1 cellular context compared by ENCODE assay signal in the genomic region with DNA sequence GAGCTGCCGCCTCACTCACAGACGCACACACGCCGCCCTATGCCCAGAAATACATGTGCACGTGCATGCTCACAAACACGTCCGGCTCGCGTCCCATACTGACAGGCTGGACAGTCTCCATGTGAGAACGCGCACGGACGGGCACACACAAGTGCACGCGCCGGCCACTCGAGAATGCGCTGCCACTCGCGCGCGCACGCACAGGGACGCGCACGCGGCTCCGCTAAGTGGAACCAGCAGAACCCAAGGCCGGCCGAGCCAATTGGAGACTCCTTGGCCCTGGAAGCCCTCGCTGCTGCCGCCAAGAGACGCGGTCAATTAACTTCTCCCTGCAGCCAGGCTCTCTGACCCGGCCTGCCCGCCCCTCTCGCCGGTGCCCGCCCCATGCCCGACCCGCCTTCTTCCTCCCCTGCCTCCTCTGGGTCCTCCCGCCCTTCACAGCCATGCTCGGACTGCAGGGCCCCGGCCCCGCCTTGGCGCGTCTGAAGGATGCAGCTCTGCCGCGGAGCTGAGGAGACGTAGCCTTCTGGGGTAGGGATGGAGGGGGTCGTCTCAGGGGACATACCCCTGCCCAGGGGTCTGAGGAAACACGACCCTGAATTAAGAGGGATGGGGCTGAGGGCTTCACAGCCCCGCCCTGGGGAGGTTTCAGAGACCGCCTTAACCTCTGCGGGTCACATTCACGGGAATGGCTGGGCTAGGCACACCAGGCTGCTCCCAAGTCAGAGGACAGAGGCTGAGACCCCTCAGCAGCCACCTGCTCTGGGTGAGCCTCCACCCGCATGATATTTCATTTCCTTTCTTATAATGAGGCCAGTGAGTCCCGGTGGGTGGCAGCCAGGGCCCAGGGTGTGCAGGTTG.
TF ChIP-seq lines count a peak whose summit lies in the region.

No MANE protein-coding gene starts in this region.

TF ChIP-seq in SK-N-SH, 30 proteins besides CTCF, POLR2A, EP300 and RAD21 (continued from another document):
- no peak for TF ChIP-seq ZBTB33 (IDR thresholded peaks at IDR 0.05; ENCODE audit: borderline replicate concordance, low read depth)
- no peak for TF ChIP-seq FOSL2 (IDR thresholded peaks at IDR 0.05; ENCODE audit: borderline replicate concordance, low read depth)
- TF ChIP-seq NRF1 (IDR thresholded peaks at IDR 0.05; ENCODE audit: low read depth, low read length) = peak; percentile 43
